ENCODE assay signal across 11 cellular contexts in the genomic region with DNA sequence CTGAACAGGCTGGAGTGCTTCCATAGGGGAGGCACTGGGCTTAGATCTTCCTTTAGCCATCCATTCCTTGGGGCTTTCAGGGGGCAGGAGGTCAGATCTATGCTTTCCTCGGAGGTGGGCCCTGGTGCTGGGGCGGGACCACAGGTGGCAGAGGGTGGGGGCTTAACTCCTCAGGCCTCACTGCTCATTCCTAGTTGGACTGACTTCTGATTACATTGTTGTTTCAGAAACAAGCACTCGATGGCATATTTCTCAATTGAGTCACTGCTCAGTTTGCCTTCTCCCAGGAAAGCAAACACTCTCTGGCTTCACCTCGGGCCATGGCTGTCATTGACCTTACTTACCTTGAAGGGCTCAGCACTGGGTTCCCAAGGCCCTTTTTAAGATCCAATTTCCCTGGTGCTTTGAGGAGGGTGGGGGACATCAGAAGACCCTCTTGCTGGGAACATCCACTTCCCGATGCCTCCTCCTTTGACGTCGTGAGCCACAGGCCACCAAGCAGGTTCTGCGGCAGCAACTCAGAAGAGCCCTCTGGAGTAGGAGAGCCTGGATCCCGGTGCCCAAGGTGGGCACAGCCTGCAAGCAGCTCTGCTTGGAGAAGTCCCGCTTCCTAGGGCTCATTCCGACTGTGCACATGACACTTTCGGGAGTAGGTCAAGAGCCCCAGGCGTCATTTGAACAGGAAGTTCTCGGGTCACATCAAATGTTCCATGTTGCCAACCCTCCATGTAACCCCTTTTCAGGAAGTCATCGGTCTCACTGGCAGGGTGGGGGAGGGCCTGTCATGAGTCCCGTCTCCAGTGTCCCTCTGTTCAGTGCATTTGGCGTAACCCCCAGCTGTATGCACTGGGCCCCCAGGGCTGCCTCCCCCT. TPM values are rescaled to one million over a fixed set of nuclear protein-coding genes. Genes with fewer than 3 reads are reported as not detected.
DNase-seq lines count a peak whose midpoint lies in the region; ATAC-seq and TF ChIP-seq lines count a peak whose summit lies in the region.
"Had no signal": no experiment of that assay in that cellular context is flagged by ENCODE, and none has a peak within 500 bp of the region (broad histone marks: within the 10 kb centered on the region; RNA-seq: fewer than 3 reads in every experiment).

No MANE protein-coding gene starts in this region.

- no peak overlapping the region for H3K4me3 ChIP-seq in GM23248
- H3K4me3 ChIP-seq in foreskin fibroblast (ENCODE audit: low read depth in 1 of 2, low read length in 2 of 2), result no peak overlapping the region
- no peak overlapping the region for H3K4me3 ChIP-seq in skeletal muscle satellite cell (ENCODE audit: low read length)

- H3K4me2 ChIP-seq in GM23248 (ENCODE audit: unreplicated experiment) (no peak overlapping the region), skeletal muscle satellite cell (ENCODE audit: low read length) (peak overlapping the region; percentile 7)

- H3K9me3 ChIP-seq in GM23248 (ENCODE audit: low read depth) (no peaks in the 10 kb centered on the region), skeletal muscle satellite cell (replicated peaks; ENCODE audit: low read length) (no peaks in the 10 kb centered on the region)
- H3K9me3 ChIP-seq: SJCRH30 had no signal

- ATAC-seq in GM18505 (IDR thresholded peaks at IDR 0.05; ENCODE audit: unreplicated experiment) (no peak), GM18502 (IDR thresholded peaks at IDR 0.05; ENCODE audit: poor library complexity, unreplicated experiment) (no peak)

- H3K36me3 ChIP-seq in GM23248 (ENCODE audit: low read depth) (no peaks in the 10 kb centered on the region), skeletal muscle satellite cell (ENCODE audit: insufficient read depth, low read length) (no peaks in the 10 kb centered on the region)
- H3K36me3 ChIP-seq: SJCRH30 had no signal

- no peaks in the 10 kb centered on the region for H3K79me2 ChIP-seq in GM23248 (ENCODE audit: insufficient read depth)

- H3K9me2 ChIP-seq in GM23248 (ENCODE audit: insufficient read depth), result no peaks in the 10 kb centered on the region

- H3K27me3 ChIP-seq in GM23248 (replicated peaks; ENCODE audit: insufficient read depth) (no peaks in the 10 kb centered on the region), skeletal muscle satellite cell (ENCODE audit: control insufficient read depth, insufficient read depth, low read length) (no peaks in the 10 kb centered on the region)

- H3K9ac ChIP-seq in GM23248, result no peak overlapping the region
- H3K9ac ChIP-seq in skeletal muscle satellite cell (ENCODE audit: low read depth, low read length), result no peak overlapping the region

- 70 to 71% methylated on average over 17 of the region's 17 CpGs for WGBS in GM23248 (ENCODE audit: low coverage in 1 of 2, low lambda C conversion rate in 2 of 2, missing lambda C conversion rate in 2 of 2), 2 experiments

- in situ Hi-C loops in GM23248 (cut with MboI), result no loop called here

- H2AFZ ChIP-seq in GM23248, result no peak overlapping the region

- H3K27ac ChIP-seq in GM23248, result no peak overlapping the region

- no peak for TF ChIP-seq POLR2A in GM18505 (IDR thresholded peaks at IDR 0.05; ENCODE audit: borderline replicate concordance, extremely low read depth, insufficient read depth, insufficient read length)

- H3K4me1 ChIP-seq in GM23248 (ENCODE audit: insufficient read depth) (peaks cover 14% of the 10 kb centered on the region), skeletal muscle satellite cell (ENCODE audit: control insufficient read depth, insufficient read depth, low read length) (peaks cover 44% of the 10 kb centered on the region)

- no peak for TF ChIP-seq CTCF in foreskin fibroblast (IDR thresholded peaks at IDR 0.05; ENCODE audit: low read depth, low read length)

- no peaks in the 10 kb centered on the region for H4K20me1 ChIP-seq in GM23248 (ENCODE audit: insufficient read depth)

- DNase-seq in GM23248 (peak; percentile 75), SW 1271 (lab: John Stamatoyannopoulos, UW) (peak; percentile 7 to 60), foreskin fibroblast (peak; percentile 35 to 67), DMS79 (lab: John Stamatoyannopoulos, UW) (no peak), COLO829 (ENCODE audit: low spot score) (no peak)
- DNase-seq: activated CD4-positive, alpha-beta T cell treated with anti-CD3 and anti-CD28 coated beads, Interleukin-2, amount 50 U/mL, for 48 hours; NCI-H1048; SJCRH30 had no signal

- H3F3A ChIP-seq in GM23248 (ENCODE audit: insufficient read depth), result 0 out of 2 replicates have a peak, but pooled peaks cover 5% of the 10 kb centered on the region

RNA-seq across cellular contexts. Expression of a gene that starts 40.6 kb away (rescaled TPM):
- total RNA-seq in GM23248 (2014; rRNA removed; shearing (Covaris generic)), result 32.5 and 33.1 TPM in 2 replicates
- 24.5 and 25.6 TPM in 2 replicates for polyA plus RNA-seq in GM23248 (2016; fragmentation: Nextera tagmentation; extraction: Ambion mirVana)
- total RNA-seq in skeletal muscle satellite cell (2012; rRNA removed), result 3.1 and 3.3 TPM in 2 replicates

Comparison
In these comparisons a context has a peak if more than half of its experiments do, and no peak if none do; other contexts are left out.
1. DNase-seq: peak in GM23248 (single experiment), SW 1271 (2 of 2) and foreskin fibroblast (2 of 2); none in DMS79 (single experiment) and COLO829 (single experiment).